In genomic region chr20:32820000-32820697, GRCh38 we compare ENCODE assay signal across 8 cellular contexts. TPM values are rescaled to one million over a fixed set of nuclear protein-coding genes. Genes with fewer than 3 reads are reported as not detected.
A peak's percentile ranks its signal among the peaks of the same experiment; 100 is the strongest.
DNase-seq lines count a peak whose midpoint lies in the region; ATAC-seq and TF ChIP-seq lines count a peak whose summit lies in the region.

No MANE protein-coding gene starts in this region.

- no peak for TF ChIP-seq CTCF in adrenal gland (IDR thresholded peaks at IDR 0.05)

- peak overlapping the region; percentile 97 for H3K4me3 ChIP-seq in GM08714 (ENCODE audit: low read length)
- H3K4me3 ChIP-seq in SK-N-MC, result peak overlapping the region; percentile 84
- H3K4me3 ChIP-seq in adrenal gland, result peak overlapping the region; percentile 2 to 99 (median 36)
- H3K4me3 ChIP-seq in iPS-11a (ENCODE audit: low read depth, low read length), result peak overlapping the region; percentile 96
- peak overlapping the region; percentile 50 to 80 (median 72) for H3K4me3 ChIP-seq in skin epidermis

- no peaks in the 10 kb centered on the region for H3K9me3 ChIP-seq in SK-N-MC (ENCODE audit: low read depth, low read length)
- no peaks in the 10 kb centered on the region for H3K9me3 ChIP-seq in adrenal gland (replicated peaks in 1 of 3)

- DNase-seq in SK-N-MC (ENCODE audit: low read depth, low spot score) (no peak), adrenal gland (peak in 6 of 7 donors; percentile 54 to 82 (median 73)), epidermal melanocyte (ENCODE audit: insufficient read length, low spot score) (no peak)

- H3K4me1 ChIP-seq in adrenal gland (replicated peaks in 1 of 2), result peaks cover 0 to 35% of the 10 kb centered on the region in 2 donors

- 0 to 1% (median 1%) methylated on average over 3 to 55 of the region's 56 CpGs for WGBS in adrenal gland, 4 donors

- ATAC-seq in GM21576 (IDR thresholded peaks at IDR 0.05; ENCODE audit: unreplicated experiment), result peak; percentile 33

- intact Hi-C loops in adrenal gland (cut with DNase I), result no loop called here

- H3K9ac ChIP-seq in SK-N-MC (ENCODE audit: insufficient read length), result peak overlapping the region; percentile 94

- TF ChIP-seq POLR2A in adrenal gland (IDR thresholded peaks at IDR 0.05), result peak; percentile 47 to 56

- H3K36me3 ChIP-seq in SK-N-MC (ENCODE audit: insufficient read depth, low read length) (peaks cover 7% of the 10 kb centered on the region), adrenal gland (replicated peaks in 1 of 2) (no peaks in the 10 kb centered on the region)

- 0 out of 2 replicates have a peak, but pooled peaks have one; percentile 15 for TF ChIP-seq EP300 in Ishikawa (IDR thresholded peaks at IDR 0.05; ENCODE audit: borderline replicate concordance)

- H3K27me3 ChIP-seq in adrenal gland, result no peaks in the 10 kb centered on the region

- no peak for TF ChIP-seq RAD21 in Ishikawa (IDR thresholded peaks at IDR 0.05; ENCODE audit: low read depth)

- H3K27ac ChIP-seq in SK-N-MC, result peak overlapping the region; percentile 81
- H3K27ac ChIP-seq in adrenal gland, result peak overlapping the region; percentile 35 to 100 (median 77)
- peak overlapping the region; percentile 79 to 98 (median 91) for H3K27ac ChIP-seq in skin epidermis

TF ChIP-seq in Ishikawa, 13 proteins besides CTCF, POLR2A, EP300 and RAD21:
- TF ChIP-seq REST (IDR thresholded peaks at IDR 0.05; ENCODE audit: low read depth) (no peak), MAX (IDR thresholded peaks at IDR 0.05) (peak; percentile 32; the same call in 1 of the 2 replicates), FOXM1 (IDR thresholded peaks at IDR 0.05; ENCODE audit: borderline replicate concordance, low read depth) (no peak), TCF12 (IDR thresholded peaks at IDR 0.05; ENCODE audit: low read depth) (no peak), TEAD4 (IDR thresholded peaks at IDR 0.05) (no peak), CEBPB (IDR thresholded peaks at IDR 0.05) (no peak), USF1 (IDR thresholded peaks at IDR 0.05) (no peak), TAF1 (IDR thresholded peaks at IDR 0.05; ENCODE audit: low read depth) (no peak), ZBTB7A (IDR thresholded peaks at IDR 0.05; ENCODE audit: low read depth) (peak; percentile 89)

RNA-seq across cellular contexts. Expression of gene MAPRE1, which starts 0.4 kb away (rescaled TPM):
- 10 to 100 TPM; 47.5 to 88.8 (median 57.8) TPM for total RNA-seq in adrenal gland
- 10 to 100 TPM; 22.3 to 97.3 (median 22.4) TPM for polyA plus RNA-seq in adrenal gland

RNA-seq across cellular contexts. Expression of gene EFCAB8, which starts 38.6 kb away (rescaled TPM):
- under 1 TPM in 1 of 8 donors, not detected in 7; 0.07 TPM for total RNA-seq in adrenal gland
- polyA plus RNA-seq in adrenal gland, result under 1 TPM in 2 of 3 donors, not detected in 1; 0.03 to 0.40 TPM

RNA-seq across cellular contexts. Expression of gene DNMT3B, which starts 58.0 kb away (rescaled TPM):
- 1 to 10 TPM in 3 of 8 donors, under 1 TPM in 4, not detected in 1; 0.12 to 1.6 (median 0.87) TPM for total RNA-seq in adrenal gland
- 1 to 10 TPM in 1 of 3 donors, under 1 TPM in 2; 0.44 to 2.0 (median 0.81) TPM for polyA plus RNA-seq in adrenal gland

Comparison
In these comparisons a context has a peak if more than half of its experiments do, and no peak if none do; other contexts are left out.
1. H3K4me3 ChIP-seq: peak in every context shown above with its lines; median percentile 97 in GM08714; 96 in iPS-11a; 84 in SK-N-MC; 72 in skin epidermis; 36 in adrenal gland.
2. DNase-seq: peak in adrenal gland (6 of 7); none in SK-N-MC (single experiment) and epidermal melanocyte (single experiment).
3. Peak in every context shown above with its lines, with median percentiles within 50 percentile points of each other: H3K27ac ChIP-seq.